ENCODE assay signal across 3 cellular contexts in genomic region chr21:15204140-15204774, GRCh38.
TF ChIP-seq lines count a peak whose summit lies in the region.

No MANE protein-coding gene starts in this region.

TF ChIP-seq in A549, 52 proteins besides CTCF, POLR2A, EP300 and RAD21:
- TF ChIP-seq NR3C1 (IDR thresholded peaks at IDR 0.05) (no peak), USF2 (IDR thresholded peaks at IDR 0.05) (no peak), NFE2L2 (conservative IDR thresholded peaks at IDR 0.05; ENCODE audit: low read length) (no peak), KDM1A (IDR thresholded peaks at IDR 0.05; ENCODE audit: low read depth) (no peak), POLR2AphosphoS2 (conservative IDR thresholded peaks at IDR 0.05; ENCODE audit: low read length) (no peak), E2F6 (IDR thresholded peaks at IDR 0.05; ENCODE audit: borderline replicate concordance, low read depth) (no peak)

TF ChIP-seq in Ishikawa, 13 proteins besides CTCF, POLR2A, EP300 and RAD21:
- TF ChIP-seq FOXM1 (IDR thresholded peaks at IDR 0.05; ENCODE audit: borderline replicate concordance, low read depth) (peak; percentile 63; the same call in 1 of the 2 replicates), TCF12 (IDR thresholded peaks at IDR 0.05; ENCODE audit: low read depth) (peak; percentile 69), EGR1 (IDR thresholded peaks at IDR 0.05) (no peak), NFIC (IDR thresholded peaks at IDR 0.05) (peak; percentile 91), ZBTB7A (IDR thresholded peaks at IDR 0.05; ENCODE audit: low read depth) (no peak), CEBPB (IDR thresholded peaks at IDR 0.05) (no peak), TEAD4 (IDR thresholded peaks at IDR 0.05) (peak; percentile 59; the same call in 1 of the 2 replicates)

TF ChIP-seq in K562, 482 proteins besides CTCF, POLR2A, EP300 and RAD21:
- TF ChIP-seq ETV5 (CRISPR knock-in tag; IDR thresholded peaks at IDR 0.05; ENCODE audit: low read depth) = no peak
- no peak for TF ChIP-seq PREB (CRISPR knock-in tag; IDR thresholded peaks at IDR 0.05)
- TF ChIP-seq POLR2AphosphoS2 (IDR thresholded peaks at IDR 0.05; ENCODE audit: low read length) = no peak
- TF ChIP-seq ARID3A (IDR thresholded peaks at IDR 0.05; ENCODE audit: borderline replicate concordance, low read depth, low read length) = no peak
- no peak for TF ChIP-seq POU5F1 (IDR thresholded peaks at IDR 0.05; ENCODE audit: borderline replicate concordance, low read depth, low read length, partially characterized antibody)
- no peak for TF ChIP-seq ZSCAN32 (CRISPR knock-in tag; IDR thresholded peaks at IDR 0.05)
- no peak for TF ChIP-seq CHD7 (IDR thresholded peaks at IDR 0.05; ENCODE audit: low read depth, low read length)
- TF ChIP-seq ZNF561 (CRISPR knock-in tag; conservative IDR thresholded peaks at IDR 0.05) = no peak
- TF ChIP-seq ZNF780A (CRISPR knock-in tag; IDR thresholded peaks at IDR 0.05) = no peak
- no peak for TF ChIP-seq SP1 (CRISPR knock-in tag; IDR thresholded peaks at IDR 0.05)
- no peak for TF ChIP-seq CHD4 (IDR thresholded peaks at IDR 0.05; ENCODE audit: insufficient read depth, insufficient replicate concordance, low read depth, low read length, poor library complexity, severe bottlenecking)
- no peak for TF ChIP-seq DDX20 (tag; IDR thresholded peaks at IDR 0.05; ENCODE audit: low read depth)
- TF ChIP-seq ETS1 (conservative IDR thresholded peaks at IDR 0.05; ENCODE audit: control insufficient read depth, low read depth, low read length) = no peak
- TF ChIP-seq SMARCC2 (IDR thresholded peaks at IDR 0.05; ENCODE audit: low read depth) = no peak
- TF ChIP-seq MGA (IDR thresholded peaks at IDR 0.05) = no peak
